ENCODE assay signal across 25 cellular contexts in the genomic region with DNA sequence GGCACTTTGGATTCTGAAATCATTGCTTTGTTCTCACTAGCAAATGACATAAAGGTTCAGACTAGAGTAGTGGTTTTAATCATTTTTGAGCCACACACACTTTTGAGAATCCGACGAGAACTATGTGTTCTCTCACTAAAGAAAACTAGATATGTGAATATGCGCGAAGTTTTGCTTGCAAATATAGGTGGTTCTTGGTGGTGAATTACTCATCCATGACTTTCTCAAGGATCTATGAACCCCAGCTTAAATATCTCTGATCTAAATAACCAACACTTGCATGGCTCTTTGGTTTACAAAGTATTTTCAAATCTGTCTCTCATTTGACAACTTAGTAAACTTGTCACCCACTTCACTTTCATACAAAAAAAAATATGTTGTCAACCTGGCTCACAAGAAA. TPM values are rescaled to one million over a fixed set of nuclear protein-coding genes. Genes with fewer than 3 reads are reported as not detected.
"Had no signal": no experiment of that assay in that cellular context is flagged by ENCODE, and none has a peak within 500 bp of the region (broad histone marks: within the 10 kb centered on the region; RNA-seq: fewer than 3 reads in every experiment).

No MANE protein-coding gene starts in this region.

- ATAC-seq: effector memory CD8-positive, alpha-beta T cell; esophagus mucosa; gastrocnemius medialis; heart right ventricle; left cardiac atrium; left lung; left ventricle myocardium superior; lower lobe of right lung; mucosa of descending colon; naive thymus-derived CD8-positive, alpha-beta T cell had no signal

- H3K27ac Mint-ChIP-seq: dendritic cell treated with granulocyte-macrophage colony-stimulating factor and Interleukin-4, amounts not matched to agents 40 ng/mL and 50 ng/mL, for 4 days; effector memory CD8-positive, alpha-beta T cell; endodermal cell; mesothelial cell of epicardium had no signal

- H3K27me3 Mint-ChIP-seq: dendritic cell treated with granulocyte-macrophage colony-stimulating factor and Interleukin-4, amounts not matched to agents 40 ng/mL and 50 ng/mL, for 4 days had no signal

- H3K4me3 Mint-ChIP-seq: dendritic cell treated with granulocyte-macrophage colony-stimulating factor and Interleukin-4, amounts not matched to agents 40 ng/mL and 50 ng/mL, for 4 days; effector memory CD8-positive, alpha-beta T cell; endodermal cell; mesothelial cell of epicardium; naive B cell; naive thymus-derived CD8-positive, alpha-beta T cell had no signal

- H3K36me3 Mint-ChIP-seq: mesothelial cell of epicardium; naive B cell; naive thymus-derived CD8-positive, alpha-beta T cell had no signal

- H3K4me3 ChIP-seq: colonic mucosa, esophagus squamous epithelium, gastrocnemius medialis, heart right ventricle, left lung, lower lobe of right lung, mucosa of descending colon had no signal

- H3K9me3 Mint-ChIP-seq: dendritic cell treated with granulocyte-macrophage colony-stimulating factor and Interleukin-4, amounts not matched to agents 40 ng/mL and 50 ng/mL, for 4 days; effector memory CD8-positive, alpha-beta T cell; mesothelial cell of epicardium; naive thymus-derived CD8-positive, alpha-beta T cell had no signal

- H3K4me1 Mint-ChIP-seq: naive B cell had no signal

- H3K27me3 ChIP-seq: colonic mucosa, gastrocnemius medialis, left lung had no signal

- H3K27ac ChIP-seq: colonic mucosa, epithelial cell of prostate, esophagus squamous epithelium, gastrocnemius medialis, heart right ventricle, left lung, lower lobe of right lung had no signal

- DNase-seq: colonic mucosa; cortex of kidney; effector CD8-positive, alpha-beta T cell; effector memory CD8-positive, alpha-beta T cell; endodermal cell; erythroblast; esophagus squamous epithelium; foreskin fibroblast; foreskin melanocyte; gastrocnemius medialis; head of caudate nucleus; heart right ventricle; hippocampal formation; left cardiac atrium; left lung; left ventricle myocardium superior; lower lobe of right lung; mesenchymal stem cell; mucosa of descending colon; naive B cell; naive thymus-derived CD8-positive, alpha-beta T cell had no signal

- H3K4me1 ChIP-seq: colonic mucosa, esophagus squamous epithelium, gastrocnemius medialis, heart right ventricle, left lung, lower lobe of right lung had no signal

- H3K36me3 ChIP-seq: colonic mucosa, esophagus squamous epithelium, gastrocnemius medialis, heart right ventricle, left lung, lower lobe of right lung had no signal

RNA-seq across cellular contexts. Expression of a gene that starts 54.8 kb away (rescaled TPM):
- total RNA-seq: esophagus mucosa had no signal
